ENCODE assay signal across 18 cellular contexts in genomic region chr18:44541781-44542180, GRCh38.
DNase-seq lines count a peak whose midpoint lies in the region; TF ChIP-seq lines count a peak whose summit lies in the region.
"Had no signal": no experiment of that assay in that cellular context is flagged by ENCODE, and none has a peak within 500 bp of the region (broad histone marks: within the 10 kb centered on the region; RNA-seq: fewer than 3 reads in every experiment).

No MANE protein-coding gene starts in this region.

- no peak overlapping the region for H3K4me2 ChIP-seq in Karpas-422 (ENCODE audit: low read depth, low read length, poor library complexity, severe bottlenecking)

- no peaks in the 10 kb centered on the region for H3K27me3 ChIP-seq in Karpas-422 (ENCODE audit: low read length)
- H3K27me3 ChIP-seq in thyroid gland = no peaks in the 10 kb centered on the region

- no peaks in the 10 kb centered on the region for H3K4me1 ChIP-seq in Karpas-422 (ENCODE audit: low read length)
- peaks cover 20 to 23% of the 10 kb centered on the region in 2 donors for H3K4me1 ChIP-seq in thyroid gland

- H3K9me3 ChIP-seq in Karpas-422 (ENCODE audit: low read length) (no peaks in the 10 kb centered on the region), thyroid gland (no peaks in the 10 kb centered on the region)

- no peaks in the 10 kb centered on the region for H3K9me2 ChIP-seq in Karpas-422 (replicated peaks; ENCODE audit: insufficient read depth, low read length)

- DNase-seq in NCI-H1417 (lab: John Stamatoyannopoulos, UW) = peak in 2 of 3 experiments; percentile 17 to 57
- DNase-seq in NCI-H1417 treated with DMSO at 0.1 percent for 48 hours (lab: John Stamatoyannopoulos, UW) = no peak
- DNase-seq in DMS79 treated with DMSO at 0.1 percent for 48 hours (lab: John Stamatoyannopoulos, UW) = peak; percentile 38
- peak; percentile 32 for DNase-seq in NCI-H748 treated with DMSO at 0.1 percent for 48 hours (lab: John Stamatoyannopoulos, UW)
- DNase-seq in HuH-7.5 (ENCODE audit: low spot score) = no peak
- no peak for DNase-seq in Karpas-422
- DNase-seq in thyroid gland = no peak
- DNase-seq: C1 segment of cervical spinal cord; CD4-positive, alpha-beta memory T cell; COR-L47; MM.1S; NCI-H2081; NCI-H524; NCI-H82; SHP77; T-cell had no signal

- no peak for TF ChIP-seq CTCF in thyroid gland (IDR thresholded peaks at IDR 0.05)

- no peaks in the 10 kb centered on the region for H4K20me1 ChIP-seq in Karpas-422 (ENCODE audit: insufficient read depth, low read depth, low read length)

- WGBS in thyroid gland, 2 donors = 0% methylated on average over 1 of the region's 1 CpG

- H3K4me3 ChIP-seq in Karpas-422 (ENCODE audit: low read length) (no peak overlapping the region), thyroid gland (replicated peaks in 1 of 3) (no peak overlapping the region)
- H3K4me3 ChIP-seq: K562 had no signal

- no peak overlapping the region for H3K9ac ChIP-seq in Karpas-422 (ENCODE audit: low read length)

- H3K27ac ChIP-seq in Karpas-422 (ENCODE audit: low read length) (no peak overlapping the region), thyroid gland (no peak overlapping the region)
- H3K27ac ChIP-seq: RWPE1 had no signal

- H2AFZ ChIP-seq in Karpas-422 (ENCODE audit: low read length) = no peak overlapping the region

- no peak for TF ChIP-seq POLR2A in thyroid gland (IDR thresholded peaks at IDR 0.05)

- H3K36me3 ChIP-seq in Karpas-422 (ENCODE audit: insufficient read depth, low read length) = no peaks in the 10 kb centered on the region
- no peaks in the 10 kb centered on the region for H3K36me3 ChIP-seq in thyroid gland

- intact Hi-C loops in thyroid gland (cut with DNase I) = no loop called here

- no peaks in the 10 kb centered on the region for H3K79me2 ChIP-seq in Karpas-422 (ENCODE audit: low read length)

Comparison
In these comparisons a context has a peak if more than half of its experiments do, and no peak if none do; other contexts are left out.
1. DNase-seq: peak in NCI-H1417 (2 of 3), DMS79 treated with DMSO at 0.1 percent for 48 hours (single experiment) and NCI-H748 treated with DMSO at 0.1 percent for 48 hours (single experiment); none in NCI-H1417 treated with DMSO at 0.1 percent for 48 hours (single experiment), HuH-7.5 (single experiment), Karpas-422 (single experiment) and thyroid gland (0 of 2).